ENCODE assay signal across 26 cellular contexts in the genomic region with DNA sequence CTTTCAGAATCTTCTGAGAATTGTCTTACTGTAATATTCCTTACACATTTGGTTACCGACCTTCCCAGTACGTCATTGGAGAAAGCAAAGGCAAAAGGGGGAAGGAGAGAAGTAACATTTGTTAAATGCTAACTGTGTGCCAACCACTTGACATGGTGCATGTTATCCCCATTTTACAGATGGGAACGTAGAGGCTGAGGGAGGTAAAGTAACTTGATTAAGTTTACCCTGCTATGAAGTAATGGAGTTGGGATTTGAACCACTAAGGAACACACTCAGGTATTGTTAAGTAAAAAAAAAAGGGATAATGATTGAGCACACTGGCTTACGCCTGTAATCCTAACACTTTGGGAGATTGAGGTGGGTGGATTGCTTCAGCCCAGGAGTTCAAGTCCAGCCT.
DNase-seq lines count a peak whose midpoint lies in the region; ATAC-seq and TF ChIP-seq lines count a peak whose summit lies in the region.
"Had no signal": no experiment of that assay in that cellular context is flagged by ENCODE, and none has a peak within 500 bp of the region (broad histone marks: within the 10 kb centered on the region; RNA-seq: fewer than 3 reads in every experiment).

No MANE protein-coding gene starts in this region.

- peak overlapping the region; percentile 87 for H3K27ac Mint-ChIP-seq in HFFc6
- peak overlapping the region; percentile 95 for H3K27ac Mint-ChIP-seq in chondrocyte (ENCODE audit: unreplicated experiment)
- H3K27ac Mint-ChIP-seq: H9; stimulated activated memory B cell treated with anti-CD40 and anti-IgM and Interleukin-4, amounts not matched to agents 10 μg/mL and 1 μg/mL and 100 μg/mL, for 72 hours had no signal

- H3K27me3 Mint-ChIP-seq in HFFc6 (ENCODE audit: insufficient read depth) = peaks cover 9% of the 10 kb centered on the region; the same call in 1 of the 2 replicates
- H3K27me3 Mint-ChIP-seq in chondrocyte (ENCODE audit: low read depth) = no peaks in the 10 kb centered on the region

- no peaks in the 10 kb centered on the region for H3K9me3 ChIP-seq in SK-N-SH
- no peaks in the 10 kb centered on the region for H3K9me3 ChIP-seq in smooth muscle cell (replicated peaks; ENCODE audit: low read depth)
- no peaks in the 10 kb centered on the region for H3K9me3 ChIP-seq in OCI-LY7 (ENCODE audit: low read length)
- H3K9me3 ChIP-seq: right atrium auricular region, testis had no signal

- no peak overlapping the region; the same call in 1 of the 2 replicates for H3K4me2 ChIP-seq in SK-N-SH
- H3K4me2 ChIP-seq in smooth muscle cell = no peak overlapping the region
- no peak overlapping the region for H3K4me2 ChIP-seq in OCI-LY7 (ENCODE audit: low read length)

- H3K9me3 Mint-ChIP-seq in HFFc6 (peaks cover 6% of the 10 kb centered on the region; the same call in 1 of the 2 replicates), chondrocyte (ENCODE audit: low read depth) (no peaks in the 10 kb centered on the region)
- H3K9me3 Mint-ChIP-seq: H9 had no signal

- H3K36me3 Mint-ChIP-seq in HFFc6 (ENCODE audit: low read depth) (peaks cover 50% of the 10 kb centered on the region), chondrocyte (ENCODE audit: low read depth) (peaks cover 4% of the 10 kb centered on the region)
- H3K36me3 Mint-ChIP-seq: stimulated activated memory B cell treated with anti-CD40 and anti-IgM and Interleukin-4, amounts not matched to agents 10 μg/mL and 1 μg/mL and 100 μg/mL, for 72 hours had no signal

- H3K27ac ChIP-seq in SK-N-SH (ENCODE audit: low read depth in 2 of 2, low read length in 1 of 2) (peak overlapping the region in 1 of 2 experiments; percentile 93; a peak in 3 of 4 replicates), smooth muscle cell (ENCODE audit: low read depth) (peak overlapping the region; percentile 96), OCI-LY7 (ENCODE audit: low read depth, low read length, poor library complexity, severe bottlenecking) (no peak overlapping the region)
- H3K27ac ChIP-seq: 22Rv1, testis had no signal

- no peak overlapping the region for H3K4me3 ChIP-seq in SK-N-SH (ENCODE audit: low read depth in 2 of 2, low read length in 1 of 2)
- no peak overlapping the region for H3K4me3 ChIP-seq in smooth muscle cell
- no peak overlapping the region for H3K4me3 ChIP-seq in OCI-LY7 (ENCODE audit: low read depth, low read length, poor library complexity, severe bottlenecking)
- H3K4me3 ChIP-seq: right atrium auricular region, testis had no signal

- POLR2A ChIA-PET in SK-N-SH (lab: Yijun Ruan, JAX) = interaction anchor here (0.7 kb wide), 1 partner anchor 11 kb away, joined by 3 read pairs; no protein-coding TSS in a partner anchor
- POLR2A ChIA-PET in OCI-LY7 (lab: Charles Lee) = no interaction called here

- H2AFZ ChIP-seq in SK-N-SH (ENCODE audit: low read depth) = no peak overlapping the region
- no peak overlapping the region for H2AFZ ChIP-seq in smooth muscle cell (ENCODE audit: low read depth)
- H2AFZ ChIP-seq in OCI-LY7 (ENCODE audit: low read length) = no peak overlapping the region

- no peaks in the 10 kb centered on the region for H4K20me1 ChIP-seq in SK-N-SH (ENCODE audit: insufficient read depth)
- no peaks in the 10 kb centered on the region for H4K20me1 ChIP-seq in smooth muscle cell (ENCODE audit: low read depth)
- no peaks in the 10 kb centered on the region for H4K20me1 ChIP-seq in OCI-LY7 (ENCODE audit: insufficient read depth, low read length)

- H3K9ac ChIP-seq in SK-N-SH (0 out of 2 replicates have a peak overlapping the region, but pooled peaks have one; percentile 37), smooth muscle cell (ENCODE audit: low read depth) (no peak overlapping the region)

- H3K9me2 ChIP-seq in SK-N-SH (no peaks in the 10 kb centered on the region), OCI-LY7 (ENCODE audit: insufficient read depth, low read length) (no peaks in the 10 kb centered on the region)

- CTCF ChIA-PET in SK-N-SH (lab: Yijun Ruan, JAX) (interaction anchor here (0.9 to 2.0 kb wide), 2 partner anchors 9 to 30 kb away, joined by 3 to 7 read pairs; no protein-coding TSS in a partner anchor), OCI-LY7 (lab: Charles Lee; ENCODE audit: unreplicated experiment) (no interaction called here)

- H3K4me1 ChIP-seq in SK-N-SH (ENCODE audit: control insufficient read depth in 1 of 2, insufficient read depth in 2 of 2, low read depth in 1 of 2, low read length in 1 of 2) = peaks cover 7 to 42% of the 10 kb centered on the region in 2 experiments
- peaks cover 11% of the 10 kb centered on the region for H3K4me1 ChIP-seq in smooth muscle cell (ENCODE audit: low read depth)
- no peaks in the 10 kb centered on the region for H3K4me1 ChIP-seq in OCI-LY7 (ENCODE audit: insufficient read depth, low read length, poor library complexity, severe bottlenecking)
- H3K4me1 ChIP-seq: right atrium auricular region, testis had no signal

- no TSS peak for BruUV-seq in OCI-LY7 (replicated peaks; lab: Mats Ljungman, UMichigan)

- H3K27me3 ChIP-seq in SK-N-SH (ENCODE audit: insufficient read depth) (no peaks in the 10 kb centered on the region), smooth muscle cell (ENCODE audit: low read depth) (no peaks in the 10 kb centered on the region)
- H3K27me3 ChIP-seq: right atrium auricular region, testis had no signal

- TF ChIP-seq RAD21 in SK-N-SH (IDR thresholded peaks at IDR 0.05; ENCODE audit: low read length) = no peak

- intact Hi-C loops in OCI-LY7 (cut with micrococcal nuclease; ENCODE audit: unreplicated experiment) = no loop called here

- DNase-seq in SK-N-SH (no peak), HFFc6 (no peak), chondrocyte (ENCODE audit: low spot score) (no peak), smooth muscle cell (lab: John Stamatoyannopoulos, UW; ENCODE audit: unreplicated experiment) (no peak), OCI-LY7 (ENCODE audit: low spot score) (no peak), SHP77 treated with DMSO at 0.1 percent for 48 hours (lab: John Stamatoyannopoulos, UW) (no peak)
- no peak for DNase-seq in stimulated activated naive CD4-positive, alpha-beta T cell treated with Interleukin-2 at 50 U/mL for 16 hours (lab: John Stamatoyannopoulos, UW)
- DNase-seq: activated CD4-positive, alpha-beta T cell treated with anti-CD3 and anti-CD28 coated beads for 48 hours; activated gamma-delta T cell treated with Interleukin-2 at 50 U/mL for 16 hours; activated T-cell treated with anti-CD3 and anti-CD28 coated beads, Interleukin-2, amount 50 U/mL, for 4 hours; AML-193; effector memory CD4-positive, alpha-beta T cell; foreskin melanocyte; H9; KG1; NCI-H1436; NCI-H2081 treated with DMSO at 0.1 percent for 48 hours; NCI-H345; stimulated activated CD4-positive, alpha-beta T cell treated with anti-CD3 and anti-CD28 coated beads, Interleukin-12 subunit alpha, Interleukin-12 subunit beta, amount 100 ng/mL, for 4 hours; stimulated activated CD4-positive, alpha-beta T cell treated with anti-CD3 and anti-CD28 coated beads, Interleukin-4, amount 100 ng/mL, for 24 hours; testis had no signal

- no peak overlapping the region for H3K4me3 Mint-ChIP-seq in HFFc6
- H3K4me3 Mint-ChIP-seq in chondrocyte (ENCODE audit: unreplicated experiment) = no peak overlapping the region
- H3K4me3 Mint-ChIP-seq: activated T-cell treated with anti-CD3 and anti-CD28 coated beads, Interleukin-2, amount 50 U/mL, for 4 hours; H9; neural crest cell; stimulated activated memory B cell treated with anti-CD40 and anti-IgM and Interleukin-4, amounts not matched to agents 10 μg/mL and 1 μg/mL and 100 μg/mL, for 72 hours had no signal

- H3K79me2 ChIP-seq in SK-N-SH (ENCODE audit: insufficient read depth) (peaks cover 91% of the 10 kb centered on the region), smooth muscle cell (ENCODE audit: low read depth) (no peaks in the 10 kb centered on the region), OCI-LY7 (ENCODE audit: insufficient read depth, low read depth, low read length) (no peaks in the 10 kb centered on the region)

- WGBS in SK-N-SH (ENCODE audit: low lambda C conversion rate) = 98% methylated on average over 4 of the region's 4 CpGs
- 96% methylated on average over 4 of the region's 4 CpGs for WGBS in smooth muscle cell (ENCODE audit: low lambda C conversion rate)

- no peak for TF ChIP-seq EP300 in SK-N-SH (IDR thresholded peaks at IDR 0.05; ENCODE audit: borderline replicate concordance in 1 of 2, low read depth in 1 of 2, low read length in 1 of 2)

- H3F3A ChIP-seq in SK-N-SH (replicated peaks; ENCODE audit: insufficient read depth) = peaks cover 52% of the 10 kb centered on the region
- H3F3A ChIP-seq in smooth muscle cell (ENCODE audit: low read depth) = no peaks in the 10 kb centered on the region

- no peak for TF ChIP-seq CTCF in SK-N-SH (IDR thresholded peaks at IDR 0.05)
- no peak for TF ChIP-seq CTCF in HFFc6 (IDR thresholded peaks at IDR 0.05)
- TF ChIP-seq CTCF in chondrocyte (IDR thresholded peaks at IDR 0.05) = no peak
- TF ChIP-seq CTCF in smooth muscle cell (IDR thresholded peaks at IDR 0.05; ENCODE audit: borderline replicate concordance, insufficient read depth, poor library complexity, severe bottlenecking) = no peak
- TF ChIP-seq CTCF in OCI-LY7 (conservative IDR thresholded peaks at IDR 0.05; ENCODE audit: low read length) = no peak

- ATAC-seq in SK-N-SH treated with all-trans-retinoic acid at 6 μM for 48 hours = no peak
- ATAC-seq: activated T-cell treated with anti-CD3 and anti-CD28 coated beads, Interleukin-2, amount 50 U/mL, for 4 hours; stimulated activated memory B cell treated with anti-CD40 and anti-IgM and Interleukin-4, amounts not matched to agents 10 μg/mL and 1 μg/mL and 100 μg/mL, for 72 hours had no signal

- H3K36me3 ChIP-seq in SK-N-SH (replicated peaks in 1 of 2; ENCODE audit: control insufficient read depth in 1 of 2, insufficient read depth in 2 of 2, low read length in 1 of 2) (peaks cover 13 to 18% of the 10 kb centered on the region in 2 experiments), smooth muscle cell (ENCODE audit: low read depth) (no peaks in the 10 kb centered on the region), OCI-LY7 (ENCODE audit: insufficient read depth, low read length) (no peaks in the 10 kb centered on the region)
- H3K36me3 ChIP-seq: right atrium auricular region had no signal

- H3K4me1 Mint-ChIP-seq in HFFc6 (ENCODE audit: low read depth) (peaks cover 86% of the 10 kb centered on the region), chondrocyte (ENCODE audit: low read depth) (peaks cover 51% of the 10 kb centered on the region)
- H3K4me1 Mint-ChIP-seq: stimulated activated memory B cell treated with anti-CD40 and anti-IgM and Interleukin-4, amounts not matched to agents 10 μg/mL and 1 μg/mL and 100 μg/mL, for 72 hours had no signal

TF ChIP-seq in SK-N-SH treated with all-trans-retinoic acid at 6 μM for 48 hours, 23 proteins besides CTCF, POLR2A, EP300 and RAD21 (continues in another document):
- TF ChIP-seq CSDC2 (CRISPR knock-in tag; IDR thresholded peaks at IDR 0.05) (no peak), ZNF565 (CRISPR knock-in tag; conservative IDR thresholded peaks at IDR 0.05; ENCODE audit: low read depth) (no peak)
